Comparison of ENCODE assay signal across 8 cellular contexts in genomic region chr17:18624862-18625501, GRCh38. TPM values are rescaled to one million over a fixed set of nuclear protein-coding genes. Genes with fewer than 3 reads are reported as not detected.
DNase-seq lines count a peak whose midpoint lies in the region; ATAC-seq and TF ChIP-seq lines count a peak whose summit lies in the region.
"Not testable (repeated sequence)": the region's sequence is repeated elsewhere in the genome, so short reads cannot be mapped to it uniquely, and the experiment has no call there.

No MANE protein-coding gene starts in this region.

- ATAC-seq in CD4-positive, CD25-positive, alpha-beta regulatory T cell (ENCODE audit: low read depth in 2 of 2) = peak in 1 of 2 donors; percentile 6
- ATAC-seq in GM21528 (IDR thresholded peaks at IDR 0.05; ENCODE audit: low FRiP score, unreplicated experiment) = peak; percentile 45
- peak; percentile 59 for ATAC-seq in activated CD8-positive, alpha-beta T cell treated with anti-CD3 and anti-CD28 coated beads, Interleukin-2, amount 10 ng/mL, durations not matched to agents 7 days and 5 days
- ATAC-seq in central memory CD8-positive, alpha-beta T cell (replicated peaks; ENCODE audit: extremely low read depth, poor library complexity, severe bottlenecking) = peak; percentile 47
- peak; percentile 73 to 81 for ATAC-seq in left cardiac atrium
- peak; percentile 40 to 62 for ATAC-seq in natural killer cell treated with Interleukin-12 subunit alpha and Interleukin-12 subunit beta and Interleukin-15 and Interleukin-18, amount 100 ng/mL, for 72 hours

- H3K27me3 ChIP-seq in CD4-positive, CD25-positive, alpha-beta regulatory T cell (ENCODE audit: control insufficient read depth, insufficient read depth, low read length) = not testable (repeated sequence)
- H3K27me3 ChIP-seq in stomach = peaks cover 0 to 16% (median 0%) of the 10 kb centered on the region in 3 donors

- not testable (repeated sequence) for H3K4me1 ChIP-seq in CD4-positive, CD25-positive, alpha-beta regulatory T cell (ENCODE audit: control insufficient read depth, insufficient read depth, low read length, poor library complexity, severe bottlenecking)
- peaks cover 0 to 21% (median 5%) of the 10 kb centered on the region in 4 donors for H3K4me1 ChIP-seq in stomach

- peak overlapping the region; percentile 84 to 96 (median 91) for H3K4me3 Mint-ChIP-seq in CD4-positive, CD25-positive, alpha-beta regulatory T cell
- H3K4me3 Mint-ChIP-seq in activated CD8-positive, alpha-beta T cell treated with anti-CD3 and anti-CD28 coated beads, Interleukin-2, amount 10 ng/mL, durations not matched to agents 7 days and 5 days = peak overlapping the region; percentile 81
- peak overlapping the region; percentile 82 for H3K4me3 Mint-ChIP-seq in central memory CD8-positive, alpha-beta T cell
- H3K4me3 Mint-ChIP-seq in natural killer cell treated with Interleukin-12 subunit alpha and Interleukin-12 subunit beta and Interleukin-15 and Interleukin-18, amount 100 ng/mL, for 72 hours = peak overlapping the region; percentile 59

- not testable (repeated sequence) for H3K36me3 ChIP-seq in CD4-positive, CD25-positive, alpha-beta regulatory T cell (ENCODE audit: control insufficient read depth, insufficient read depth, low read length); stomach

- H3K4me3 ChIP-seq in CD4-positive, CD25-positive, alpha-beta regulatory T cell (ENCODE audit: low read depth, low read length) = not testable (repeated sequence)
- peak overlapping the region; percentile 58 for H3K4me3 ChIP-seq in Jurkat, Clone E6-1 (ENCODE audit: low read length)
- peak overlapping the region; percentile 31 to 41 (median 36) for H3K4me3 ChIP-seq in stomach

- 27 to 91% (median 43%) methylated on average over 10 to 17 of the region's 35 CpGs for WGBS in stomach, 5 donors

- CTCF ChIA-PET in activated CD8-positive, alpha-beta T cell treated with anti-CD3 and anti-CD28 coated beads, Interleukin-2, amount 10 ng/mL, durations not matched to agents 7 days and 5 days (lab: Charles Lee) = interaction anchor here (1.0 to 2.0 kb wide), 12 partner anchors 68 to 696 kb away, joined by 3 to 8 read pairs (median 4); no protein-coding TSS in a partner anchor

- peak in 1 of 3 donors; percentile 12 for DNase-seq in CD4-positive, CD25-positive, alpha-beta regulatory T cell
- DNase-seq in Jurkat, Clone E6-1 (ENCODE audit: low read depth, low spot score); activated CD8-positive, alpha-beta T cell treated with anti-CD3 and anti-CD28 coated beads, Interleukin-2, amount 10 ng/mL, durations not matched to agents 7 days and 5 days; central memory CD8-positive, alpha-beta T cell (ENCODE audit: low spot score in 2 of 2); left cardiac atrium; natural killer cell treated with Interleukin-12 subunit alpha and Interleukin-12 subunit beta and Interleukin-15 and Interleukin-18, amount 100 ng/mL, for 72 hours (ENCODE audit: low spot score); stomach: not testable (repeated sequence)

- H3K9me3 Mint-ChIP-seq in CD4-positive, CD25-positive, alpha-beta regulatory T cell; activated CD8-positive, alpha-beta T cell treated with anti-CD3 and anti-CD28 coated beads, Interleukin-2, amount 10 ng/mL, durations not matched to agents 7 days and 5 days (ENCODE audit: insufficient read depth); central memory CD8-positive, alpha-beta T cell; natural killer cell treated with Interleukin-12 subunit alpha and Interleukin-12 subunit beta and Interleukin-15 and Interleukin-18, amount 100 ng/mL, for 72 hours: not testable (repeated sequence)

- TF ChIP-seq POLR2A in stomach (IDR thresholded peaks at IDR 0.05) = not testable (repeated sequence)

- H3K27me3 Mint-ChIP-seq in CD4-positive, CD25-positive, alpha-beta regulatory T cell; activated CD8-positive, alpha-beta T cell treated with anti-CD3 and anti-CD28 coated beads, Interleukin-2, amount 10 ng/mL, durations not matched to agents 7 days and 5 days (ENCODE audit: low read depth); central memory CD8-positive, alpha-beta T cell; natural killer cell treated with Interleukin-12 subunit alpha and Interleukin-12 subunit beta and Interleukin-15 and Interleukin-18, amount 100 ng/mL, for 72 hours: not testable (repeated sequence)

- peak overlapping the region; percentile 82 to 96 (median 91) for H3K27ac Mint-ChIP-seq in CD4-positive, CD25-positive, alpha-beta regulatory T cell
- peak overlapping the region; percentile 91 for H3K27ac Mint-ChIP-seq in activated CD8-positive, alpha-beta T cell treated with anti-CD3 and anti-CD28 coated beads, Interleukin-2, amount 10 ng/mL, durations not matched to agents 7 days and 5 days
- H3K27ac Mint-ChIP-seq in central memory CD8-positive, alpha-beta T cell (ENCODE audit: low read depth) = peak overlapping the region; percentile 94
- H3K27ac Mint-ChIP-seq in natural killer cell treated with Interleukin-12 subunit alpha and Interleukin-12 subunit beta and Interleukin-15 and Interleukin-18, amount 100 ng/mL, for 72 hours = peak overlapping the region; percentile 75 to 90

- not testable (repeated sequence) for H3K9me3 ChIP-seq in CD4-positive, CD25-positive, alpha-beta regulatory T cell (ENCODE audit: control insufficient read depth in 2 of 2, low read length in 2 of 2); stomach

- H3K4me1 Mint-ChIP-seq in CD4-positive, CD25-positive, alpha-beta regulatory T cell = peaks cover 5 to 17% (median 6%) of the 10 kb centered on the region in 4 donors
- H3K4me1 Mint-ChIP-seq in activated CD8-positive, alpha-beta T cell treated with anti-CD3 and anti-CD28 coated beads, Interleukin-2, amount 10 ng/mL, durations not matched to agents 7 days and 5 days (ENCODE audit: low read depth) = peaks cover 10% of the 10 kb centered on the region
- peaks cover 16% of the 10 kb centered on the region for H3K4me1 Mint-ChIP-seq in central memory CD8-positive, alpha-beta T cell
- H3K4me1 Mint-ChIP-seq in natural killer cell treated with Interleukin-12 subunit alpha and Interleukin-12 subunit beta and Interleukin-15 and Interleukin-18, amount 100 ng/mL, for 72 hours (ENCODE audit: low read depth in 2 of 2) = not testable (repeated sequence)

- POLR2A ChIA-PET in activated CD8-positive, alpha-beta T cell treated with anti-CD3 and anti-CD28 coated beads, Interleukin-2, amount 10 ng/mL, durations not matched to agents 7 days and 5 days (lab: Charles Lee) = not testable (repeated sequence)

- peak overlapping the region; percentile 60 for H3K27ac ChIP-seq in CD4-positive, CD25-positive, alpha-beta regulatory T cell (ENCODE audit: insufficient read depth, low read length, poor library complexity, severe bottlenecking)
- peak overlapping the region in 4 of 5 donors; percentile 33 to 86 (median 77) for H3K27ac ChIP-seq in stomach

- H3K36me3 Mint-ChIP-seq in CD4-positive, CD25-positive, alpha-beta regulatory T cell; activated CD8-positive, alpha-beta T cell treated with anti-CD3 and anti-CD28 coated beads, Interleukin-2, amount 10 ng/mL, durations not matched to agents 7 days and 5 days (ENCODE audit: low read depth); natural killer cell treated with Interleukin-12 subunit alpha and Interleukin-12 subunit beta and Interleukin-15 and Interleukin-18, amount 100 ng/mL, for 72 hours: not testable (repeated sequence)
- H3K36me3 Mint-ChIP-seq in central memory CD8-positive, alpha-beta T cell (ENCODE audit: insufficient read depth) = peaks cover 12% of the 10 kb centered on the region

- intact Hi-C loops in left cardiac atrium (cut with DNase I); stomach (cut with DNase I; ENCODE audit: low total_unique reads): not testable (repeated sequence)

- not testable (repeated sequence) for TF ChIP-seq EP300 in stomach (IDR thresholded peaks at IDR 0.05)

- not testable (repeated sequence) for TF ChIP-seq CTCF in stomach (IDR thresholded peaks at IDR 0.05)

RNA-seq across cellular contexts. Expression of gene TBC1D28, which starts 19.2 kb away (rescaled TPM):
- not detected for total RNA-seq in CD4-positive, CD25-positive, alpha-beta regulatory T cell
- not detected for polyA plus RNA-seq in CD4-positive, CD25-positive, alpha-beta regulatory T cell
- not detected for polyA plus RNA-seq in Jurkat, Clone E6-1 (2012; ENCODE audit: insufficient read depth, insufficient read length)
- total RNA-seq in activated CD8-positive, alpha-beta T cell treated with anti-CD3 and anti-CD28 coated beads, Interleukin-2, amount 10 ng/mL, durations not matched to agents 7 days and 5 days = not detected
- not detected for total RNA-seq in left cardiac atrium
- total RNA-seq in natural killer cell treated with Interleukin-12 subunit alpha and Interleukin-12 subunit beta and Interleukin-15 and Interleukin-18, amount 100 ng/mL, for 72 hours = not detected
- total RNA-seq in stomach = not detected
- not detected for polyA plus RNA-seq in stomach

RNA-seq across cellular contexts. Expression of gene FOXO3B, which starts 57.1 kb away (rescaled TPM):
- 4.5 TPM for total RNA-seq in CD4-positive, CD25-positive, alpha-beta regulatory T cell
- 1 to 10 TPM; 1.7 to 2.6 (median 2.0) TPM for polyA plus RNA-seq in CD4-positive, CD25-positive, alpha-beta regulatory T cell
- 1.3 TPM for polyA plus RNA-seq in Jurkat, Clone E6-1 (2012; ENCODE audit: insufficient read depth, insufficient read length)
- 1 to 10 TPM; 4.4 to 5.8 TPM for total RNA-seq in activated CD8-positive, alpha-beta T cell treated with anti-CD3 and anti-CD28 coated beads, Interleukin-2, amount 10 ng/mL, durations not matched to agents 7 days and 5 days
- total RNA-seq in left cardiac atrium (1 to 10 TPM; 1.1 to 1.9 TPM), stomach (1 to 10 TPM; 1.1 to 3.9 (median 3.6) TPM)
- 1 to 10 TPM; 3.8 to 9.6 TPM for total RNA-seq in natural killer cell treated with Interleukin-12 subunit alpha and Interleukin-12 subunit beta and Interleukin-15 and Interleukin-18, amount 100 ng/mL, for 72 hours
- under 1 TPM in 2 of 3 donors, not detected in 1; 0.25 to 0.37 TPM for polyA plus RNA-seq in stomach
